1 cellular context compared by ENCODE assay signal in the genomic region with DNA sequence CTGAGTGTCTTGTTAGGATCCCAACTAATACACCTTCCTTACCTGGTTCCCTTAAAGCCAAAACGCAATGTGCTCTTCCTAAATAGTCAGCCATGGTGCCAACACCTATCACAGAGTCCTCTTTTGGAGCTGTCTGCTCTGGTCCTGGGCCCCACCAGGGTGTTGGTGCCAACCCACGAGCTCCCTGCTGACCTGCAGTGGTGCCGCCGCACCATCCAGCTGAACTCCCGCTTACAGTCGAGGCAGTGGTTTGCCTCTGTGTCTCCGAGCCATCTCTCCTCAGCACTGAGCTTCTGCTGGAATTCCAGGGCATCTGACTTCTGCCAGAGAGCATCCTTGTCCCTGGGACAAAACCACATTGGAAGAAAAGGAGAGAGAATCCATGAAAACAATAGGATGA.
TF ChIP-seq lines count a peak whose summit lies in the region.

No MANE protein-coding gene starts in this region.

TF ChIP-seq in IMR-90, 13 proteins besides CTCF, POLR2A, EP300 and RAD21:
- TF ChIP-seq BHLHE40 (IDR thresholded peaks at IDR 0.05; ENCODE audit: low read depth, low read length) (no peak), RFX5 (IDR thresholded peaks at IDR 0.05; ENCODE audit: low read depth, low read length) (no peak), FOS (IDR thresholded peaks at IDR 0.05; ENCODE audit: low read depth, low read length) (no peak), MXI1 (IDR thresholded peaks at IDR 0.05; ENCODE audit: borderline replicate concordance, low read depth, low read length) (no peak), CEBPB (IDR thresholded peaks at IDR 0.05; ENCODE audit: low read depth, low read length) (no peak), SMC3 (IDR thresholded peaks at IDR 0.05; ENCODE audit: low read depth, low read length) (no peak), RCOR1 (IDR thresholded peaks at IDR 0.05; ENCODE audit: insufficient replicate concordance, low read length) (no peak), CHD1 (IDR thresholded peaks at IDR 0.05; ENCODE audit: low read depth, low read length) (no peak), MAFK (IDR thresholded peaks at IDR 0.05; ENCODE audit: low read depth, low read length) (no peak), NFE2L2 (IDR thresholded peaks at IDR 0.05; ENCODE audit: low read depth, low read length) (no peak), MAZ (IDR thresholded peaks at IDR 0.05; ENCODE audit: borderline replicate concordance, low read depth, low read length) (no peak)
- TF ChIP-seq, protein P1, sequence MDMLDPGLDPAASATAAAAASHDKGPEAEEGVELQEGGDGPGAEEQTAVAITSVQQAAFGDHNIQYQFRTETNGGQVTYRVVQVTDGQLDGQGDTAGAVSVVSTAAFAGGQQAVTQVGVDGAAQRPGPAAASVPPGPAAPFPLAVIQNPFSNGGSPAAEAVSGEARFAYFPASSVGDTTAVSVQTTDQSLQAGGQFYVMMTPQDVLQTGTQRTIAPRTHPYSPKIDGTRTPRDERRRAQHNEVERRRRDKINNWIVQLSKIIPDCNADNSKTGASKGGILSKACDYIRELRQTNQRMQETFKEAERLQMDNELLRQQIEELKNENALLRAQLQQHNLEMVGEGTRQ (IDR thresholded peaks at IDR 0.05; ENCODE audit: low read depth, low read length), result no peak
- TF ChIP-seq, protein P2, sequence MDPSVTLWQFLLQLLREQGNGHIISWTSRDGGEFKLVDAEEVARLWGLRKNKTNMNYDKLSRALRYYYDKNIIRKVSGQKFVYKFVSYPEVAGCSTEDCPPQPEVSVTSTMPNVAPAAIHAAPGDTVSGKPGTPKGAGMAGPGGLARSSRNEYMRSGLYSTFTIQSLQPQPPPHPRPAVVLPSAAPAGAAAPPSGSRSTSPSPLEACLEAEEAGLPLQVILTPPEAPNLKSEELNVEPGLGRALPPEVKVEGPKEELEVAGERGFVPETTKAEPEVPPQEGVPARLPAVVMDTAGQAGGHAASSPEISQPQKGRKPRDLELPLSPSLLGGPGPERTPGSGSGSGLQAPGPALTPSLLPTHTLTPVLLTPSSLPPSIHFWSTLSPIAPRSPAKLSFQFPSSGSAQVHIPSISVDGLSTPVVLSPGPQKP (IDR thresholded peaks at IDR 0.05; ENCODE audit: borderline replicate concordance, low read depth, low read length), result no peak
